In the genomic region with DNA sequence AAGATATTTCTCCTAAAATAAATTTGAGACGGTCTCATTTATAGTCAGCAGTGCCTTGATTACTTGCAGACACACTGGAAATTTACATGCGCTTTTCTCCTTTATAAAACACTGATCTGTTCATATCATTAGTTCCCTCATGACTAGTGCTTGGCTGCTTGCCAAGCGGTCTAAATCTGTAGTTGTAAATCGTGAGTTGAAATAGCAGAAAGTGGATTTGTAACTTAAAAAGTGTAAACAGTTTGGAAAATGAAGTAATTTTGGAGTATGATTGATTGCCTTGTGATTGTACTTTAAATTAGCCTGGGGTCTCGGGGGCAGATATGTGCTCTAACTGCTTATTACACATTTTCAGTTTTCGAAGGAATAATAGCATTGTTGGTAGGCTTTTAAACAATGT, we compare ENCODE assay signal across 8 cellular contexts.
DNase-seq lines count a peak whose midpoint lies in the region; ATAC-seq and TF ChIP-seq lines count a peak whose summit lies in the region.

No MANE protein-coding gene starts in this region.

- CTCF ChIA-PET in naive thymus-derived CD4-positive, alpha-beta T cell (lab: Charles Lee), result no interaction called here

- H3K27me3 Mint-ChIP-seq in naive thymus-derived CD4-positive, alpha-beta T cell, result no peaks in the 10 kb centered on the region

- DNase-seq in NCI-H748 treated with DMSO at 0.1 percent for 48 hours (lab: John Stamatoyannopoulos, UW) (peak; percentile 76), esophagus squamous epithelium (lab: John Stamatoyannopoulos, UW) (no peak), psoas muscle (peak; percentile 32 to 58), islet precursor cell (no peak)
- DNase-seq in naive thymus-derived CD4-positive, alpha-beta T cell, result no peak

- no peak for TF ChIP-seq POLR2A in esophagus squamous epithelium (IDR thresholded peaks at IDR 0.05)

- H3K27ac ChIP-seq in esophagus squamous epithelium (peak overlapping the region in 3 of 4 donors; percentile 12 to 35 (median 14)), psoas muscle (peak overlapping the region; percentile 74)
- H3K27ac ChIP-seq in naive thymus-derived CD4-positive, alpha-beta T cell (ENCODE audit: low read depth, low read length), result no peak overlapping the region

- H3K27ac Mint-ChIP-seq in naive thymus-derived CD4-positive, alpha-beta T cell, result peak overlapping the region in 3 of 9 donors; percentile 28 to 52 (median 42)

- H3K36me3 ChIP-seq in esophagus squamous epithelium (no peaks in the 10 kb centered on the region), psoas muscle (ENCODE audit: insufficient read depth in 1 of 2, low read depth in 1 of 2) (no peaks in the 10 kb centered on the region)
- H3K36me3 ChIP-seq in naive thymus-derived CD4-positive, alpha-beta T cell (ENCODE audit: control insufficient read depth in 2 of 3, insufficient read depth in 3 of 3, low read length in 3 of 3), result no peaks in the 10 kb centered on the region

- H3K4me3 ChIP-seq in esophagus squamous epithelium, result no peak overlapping the region
- peak overlapping the region; percentile 38 for H3K4me3 ChIP-seq in psoas muscle
- H3K4me3 ChIP-seq in naive thymus-derived CD4-positive, alpha-beta T cell (ENCODE audit: low read length), result no peak overlapping the region

- ATAC-seq in GM21381 (IDR thresholded peaks at IDR 0.05; ENCODE audit: unreplicated experiment) (peak; percentile 22), psoas muscle (peak in 3 of 4 donors; percentile 39 to 67 (median 44)), HG03108 (IDR thresholded peaks at IDR 0.05; ENCODE audit: unreplicated experiment) (no peak), GM21360 (IDR thresholded peaks at IDR 0.05; ENCODE audit: unreplicated experiment) (no peak)
- ATAC-seq in naive thymus-derived CD4-positive, alpha-beta T cell, result no peak

- intact Hi-C loops in esophagus squamous epithelium (cut with DNase I), result no loop called here
- intact Hi-C loops in psoas muscle (cut with DNase I), result no loop called here
- intact Hi-C loops in naive thymus-derived CD4-positive, alpha-beta T cell (cut with micrococcal nuclease), result no loop called here

- 37 to 45% methylated on average over 6 of the region's 6 CpGs for WGBS in esophagus squamous epithelium, 2 donors
- WGBS in psoas muscle, 3 donors, result 34 to 40% (median 37%) methylated on average over 6 of the region's 6 CpGs

- peaks cover 4 to 50% (median 18%) of the 10 kb centered on the region in 3 donors for H3K4me1 ChIP-seq in esophagus squamous epithelium
- peaks cover 40% of the 10 kb centered on the region for H3K4me1 ChIP-seq in psoas muscle
- peaks cover 0 to 8% of the 10 kb centered on the region in 2 donors for H3K4me1 ChIP-seq in naive thymus-derived CD4-positive, alpha-beta T cell (ENCODE audit: control insufficient read depth in 2 of 2, insufficient read depth in 2 of 2, low read length in 2 of 2)

- peaks cover 11 to 57% (median 35%) of the 10 kb centered on the region in 7 donors for H3K4me1 Mint-ChIP-seq in naive thymus-derived CD4-positive, alpha-beta T cell

- H3K9me3 Mint-ChIP-seq in naive thymus-derived CD4-positive, alpha-beta T cell, result peaks cover 0 to 8% (median 1%) of the 10 kb centered on the region in 11 donors

- POLR2A ChIA-PET in naive thymus-derived CD4-positive, alpha-beta T cell (lab: Charles Lee), result no interaction called here

- TF ChIP-seq CTCF in esophagus squamous epithelium (IDR thresholded peaks at IDR 0.05) (no peak), psoas muscle (IDR thresholded peaks at IDR 0.05) (no peak)

- H3K27me3 ChIP-seq in esophagus squamous epithelium (no peaks in the 10 kb centered on the region), psoas muscle (ENCODE audit: insufficient read depth in 3 of 3, low read length in 2 of 3) (no peaks in the 10 kb centered on the region)
- no peaks in the 10 kb centered on the region for H3K27me3 ChIP-seq in naive thymus-derived CD4-positive, alpha-beta T cell (ENCODE audit: control insufficient read depth in 2 of 2, insufficient read depth in 2 of 2, low read length in 2 of 2)

- H3K9me3 ChIP-seq in esophagus squamous epithelium (peaks cover 0 to 3% (median 0%) of the 10 kb centered on the region in 3 donors), psoas muscle (no peaks in the 10 kb centered on the region)
- no peaks in the 10 kb centered on the region for H3K9me3 ChIP-seq in naive thymus-derived CD4-positive, alpha-beta T cell (ENCODE audit: control insufficient read depth in 2 of 3, low read length in 3 of 3)

- peak overlapping the region in 1 of 10 donors; percentile 2 for H3K4me3 Mint-ChIP-seq in naive thymus-derived CD4-positive, alpha-beta T cell

- peaks cover 0 to 61% (median 34%) of the 10 kb centered on the region in 5 donors for H3K36me3 Mint-ChIP-seq in naive thymus-derived CD4-positive, alpha-beta T cell

Comparison
In these comparisons a context has a peak if more than half of its experiments do, and no peak if none do; other contexts are left out.
1. ATAC-seq: peak in GM21381 (single experiment) and psoas muscle (3 of 4); none in naive thymus-derived CD4-positive, alpha-beta T cell (single experiment), HG03108 (single experiment) and GM21360 (single experiment).
2. DNase-seq: peak in NCI-H748 treated with DMSO at 0.1 percent for 48 hours (single experiment) and psoas muscle (2 of 2); none in esophagus squamous epithelium (single experiment), islet precursor cell (single experiment) and naive thymus-derived CD4-positive, alpha-beta T cell (0 of 9).